Comparison of ENCODE assay signal across 19 cellular contexts in genomic region chr4:140176735-140177134, GRCh38. TPM values are rescaled to one million over a fixed set of nuclear protein-coding genes. Genes with fewer than 3 reads are reported as not detected.
DNase-seq lines count a peak whose midpoint lies in the region; ATAC-seq, FAIRE-seq and TF ChIP-seq lines count a peak whose summit lies in the region.
"Had no signal": no experiment of that assay in that cellular context is flagged by ENCODE, and none has a peak within 500 bp of the region (broad histone marks: within the 10 kb centered on the region; RNA-seq: fewer than 3 reads in every experiment).

No MANE protein-coding gene starts in this region.

- no peak overlapping the region for H3K4me3 Mint-ChIP-seq in astrocyte (ENCODE audit: unreplicated experiment)
- H3K4me3 Mint-ChIP-seq in T-helper 17 cell, result no peak overlapping the region
- H3K4me3 Mint-ChIP-seq: activated naive CD4-positive, alpha-beta T cell treated with anti-CD3 and anti-CD28 coated beads, Interleukin-2, amount 10 ng/mL, durations not matched to agents 7 days and 5 days; CD8-positive, alpha-beta T cell had no signal

- H3K36me3 ChIP-seq in astrocyte (ENCODE audit: insufficient read depth, low read length), result no peaks in the 10 kb centered on the region
- H3K36me3 ChIP-seq: left ventricle myocardium inferior had no signal

- no peaks in the 10 kb centered on the region for H4K20me1 ChIP-seq in astrocyte (ENCODE audit: insufficient read depth, low read length)

- no peaks in the 10 kb centered on the region for H3K4me1 ChIP-seq in astrocyte (ENCODE audit: insufficient read depth, low read length)
- H3K4me1 ChIP-seq: left ventricle myocardium inferior had no signal

- H3K4me2 ChIP-seq in astrocyte (ENCODE audit: low read length), result no peak overlapping the region

- POLR2A ChIA-PET in HEK293T (lab: Yijun Ruan, JAX), result no interaction called here

- H3K4me1 Mint-ChIP-seq in astrocyte (ENCODE audit: low read depth, unreplicated experiment) (peaks cover 2% of the 10 kb centered on the region), T-helper 17 cell (no peaks in the 10 kb centered on the region)
- H3K4me1 Mint-ChIP-seq: activated naive CD4-positive, alpha-beta T cell treated with anti-CD3 and anti-CD28 coated beads, Interleukin-2, amount 10 ng/mL, durations not matched to agents 7 days and 5 days had no signal

- no peak overlapping the region for H2AFZ ChIP-seq in astrocyte (ENCODE audit: low read depth, low read length)

- ATAC-seq in T-helper 17 cell (no peak), HG03354 (IDR thresholded peaks at IDR 0.05; ENCODE audit: poor library complexity, severe bottlenecking, unreplicated experiment) (no peak)
- ATAC-seq: CD8-positive, alpha-beta T cell; sciatic nerve had no signal

- H3K9ac ChIP-seq in astrocyte (ENCODE audit: low read length), result no peak overlapping the region

- H3K4me3 ChIP-seq in AG10803 (ENCODE audit: low read length) (no peak overlapping the region), astrocyte (ENCODE audit: insufficient read depth, low read depth, low read length) (no peak overlapping the region)
- H3K4me3 ChIP-seq: left ventricle myocardium inferior had no signal

- FAIRE-seq in astrocyte (lab: Jason Lieb, UNC), result no peak

- H3K27ac ChIP-seq in astrocyte (ENCODE audit: low read depth, low read length), result no peak overlapping the region
- H3K27ac ChIP-seq: HL-60, left ventricle myocardium inferior, VCaP had no signal

- no peaks in the 10 kb centered on the region for H3K27me3 ChIP-seq in astrocyte (ENCODE audit: insufficient read depth, low read length)

- peaks cover 2% of the 10 kb centered on the region for H3K27me3 Mint-ChIP-seq in astrocyte (ENCODE audit: low read depth, unreplicated experiment)
- H3K27me3 Mint-ChIP-seq in T-helper 17 cell, result peaks cover 23% of the 10 kb centered on the region

- DNase-seq in AG10803 (ENCODE audit: low read depth) (peak; percentile 31), HT-29 (ENCODE audit: low spot score) (peak; percentile 23), astrocyte (ENCODE audit: low read depth) (peak; percentile 67), glomerular visceral epithelial cell (ENCODE audit: extremely low spot score) (peak; percentile 21), DMS 273 treated with DMSO at 0.1 percent for 48 hours (lab: John Stamatoyannopoulos, UW) (no peak), HEK293T (ENCODE audit: extremely low spot score) (no peak), T-helper 17 cell (no peak)
- DNase-seq: ACHN; activated CD4-positive, alpha-beta T cell treated with anti-CD3 and anti-CD28 coated beads, Interleukin-2, amount 50 U/mL, for 4 hours; activated naive CD4-positive, alpha-beta T cell treated with anti-CD3 and anti-CD28 coated beads, Interleukin-2, amount 10 ng/mL, durations not matched to agents 7 days and 5 days; CD8-positive, alpha-beta T cell; KBM-7; left ventricle myocardium inferior; occipital lobe; stimulated activated CD4-positive, alpha-beta T cell treated with anti-CD3 and anti-CD28 coated beads, Interleukin-1b, Interleukin-23, amount 100 ng/mL, for 48 hours had no signal

- H3K9me3 Mint-ChIP-seq in astrocyte (ENCODE audit: unreplicated experiment), result no peaks in the 10 kb centered on the region
- H3K9me3 Mint-ChIP-seq: activated naive CD4-positive, alpha-beta T cell treated with anti-CD3 and anti-CD28 coated beads, Interleukin-2, amount 10 ng/mL, durations not matched to agents 7 days and 5 days; CD8-positive, alpha-beta T cell had no signal

- no peaks in the 10 kb centered on the region for H3K9me3 ChIP-seq in astrocyte (ENCODE audit: insufficient read depth, low read depth, low read length)
- H3K9me3 ChIP-seq in T-helper 17 cell (ENCODE audit: control insufficient read depth, low read length, poor library complexity, severe bottlenecking), result no peaks in the 10 kb centered on the region
- H3K9me3 ChIP-seq: left ventricle myocardium inferior had no signal

- no peaks in the 10 kb centered on the region for H3K36me3 Mint-ChIP-seq in astrocyte (ENCODE audit: low read depth, unreplicated experiment)
- H3K36me3 Mint-ChIP-seq in T-helper 17 cell (ENCODE audit: low read depth), result no peaks in the 10 kb centered on the region
- H3K36me3 Mint-ChIP-seq: activated naive CD4-positive, alpha-beta T cell treated with anti-CD3 and anti-CD28 coated beads, Interleukin-2, amount 10 ng/mL, durations not matched to agents 7 days and 5 days; CD8-positive, alpha-beta T cell had no signal

- TF ChIP-seq CTCF in AG10803 (conservative IDR thresholded peaks at IDR 0.05; ENCODE audit: low read length) (no peak), astrocyte (IDR thresholded peaks at IDR 0.05; ENCODE audit: insufficient read depth, low read depth, low read length) (no peak)

- H3K27ac Mint-ChIP-seq in astrocyte (ENCODE audit: unreplicated experiment), result no peak overlapping the region
- H3K27ac Mint-ChIP-seq in T-helper 17 cell, result no peak overlapping the region
- H3K27ac Mint-ChIP-seq: activated naive CD4-positive, alpha-beta T cell treated with anti-CD3 and anti-CD28 coated beads, Interleukin-2, amount 10 ng/mL, durations not matched to agents 7 days and 5 days; CD8-positive, alpha-beta T cell had no signal

- no peaks in the 10 kb centered on the region for H3K79me2 ChIP-seq in astrocyte (ENCODE audit: insufficient read depth, low read length)

- CTCF ChIA-PET in HEK293T (lab: Yijun Ruan, JAX), result no interaction called here

TF ChIP-seq in HEK293T, 16 proteins besides CTCF, POLR2A, EP300 and RAD21:
- no peak for TF ChIP-seq SUZ12 (IDR thresholded peaks at IDR 0.05)
- TF ChIP-seq TARDBP (IDR thresholded peaks at IDR 0.05), result no peak
- no peak for TF ChIP-seq ELF4 (IDR thresholded peaks at IDR 0.05)
- no peak for TF ChIP-seq FOXM1 (IDR thresholded peaks at IDR 0.05; ENCODE audit: borderline replicate concordance)
- no peak for TF ChIP-seq ZNF384 (IDR thresholded peaks at IDR 0.05)
- no peak for TF ChIP-seq BHLHE40 (IDR thresholded peaks at IDR 0.05; ENCODE audit: borderline replicate concordance)
- no peak for TF ChIP-seq L3MBTL2 (conservative IDR thresholded peaks at IDR 0.05)

RNA-seq across cellular contexts. Expression of gene MAML3, which starts 22.8 kb away (rescaled TPM):
- 8.6 and 11.8 TPM in 2 replicates for total RNA-seq in HT-29 (2014; rRNA removed; shearing (Covaris generic))
- total RNA-seq in astrocyte (8.1 and 10.2 TPM in 2 replicates), T-helper 17 cell (1 to 10 TPM; 1.1 to 4.2 TPM)

Comparison
In these comparisons a context has a peak if more than half of its experiments do, and no peak if none do; other contexts are left out.
1. DNase-seq: peak in AG10803 (single experiment), HT-29 (single experiment), astrocyte (single experiment) and glomerular visceral epithelial cell (single experiment); none in DMS 273 treated with DMSO at 0.1 percent for 48 hours (single experiment), HEK293T (single experiment) and T-helper 17 cell (0 of 3).